Comparison of ENCODE assay signal across 8 cellular contexts in genomic region chr10:62083413-62083794, GRCh38.
DNase-seq lines count a peak whose midpoint lies in the region; ATAC-seq, FAIRE-seq and TF ChIP-seq lines count a peak whose summit lies in the region.

No MANE protein-coding gene starts in this region.

- H3K4me1 Mint-ChIP-seq in endodermal cell, result peaks cover under 1% of the 10 kb centered on the region

- CTCF ChIA-PET in OCI-LY7 (lab: Charles Lee; ENCODE audit: unreplicated experiment), result no interaction called here

- H3K36me3 Mint-ChIP-seq in endodermal cell (ENCODE audit: low read depth), result peaks cover 7% of the 10 kb centered on the region

- no peak overlapping the region; the same call in 1 of the 2 replicates for H2AFZ ChIP-seq in OCI-LY7 (ENCODE audit: low read length)

- no peak overlapping the region for H3K27ac Mint-ChIP-seq in endodermal cell

- H3K79me2 ChIP-seq in OCI-LY7 (ENCODE audit: insufficient read depth, low read depth, low read length), result peaks cover 13% of the 10 kb centered on the region; the same call in 1 of the 2 replicates

- no peak for FAIRE-seq in GM19239 (lab: Jason Lieb, UNC)

- ATAC-seq in GM19035 (IDR thresholded peaks at IDR 0.05; ENCODE audit: unreplicated experiment) (peak; percentile 10), HG03520 (IDR thresholded peaks at IDR 0.05; ENCODE audit: unreplicated experiment) (no peak), HG02870 (IDR thresholded peaks at IDR 0.05; ENCODE audit: unreplicated experiment) (no peak)

- 78 to 82% methylated on average over 1 to 2 of the region's 2 CpGs for WGBS in endodermal cell (ENCODE audit: insufficient coverage in 1 of 2, insufficient read length in 1 of 2), 2 experiments

- TSS peak; percentile 2 for BruUV-seq in OCI-LY7 (replicated peaks; lab: Mats Ljungman, UMichigan)

- no peaks in the 10 kb centered on the region for H3K27me3 Mint-ChIP-seq in endodermal cell (ENCODE audit: insufficient read depth)

- H3K4me3 ChIP-seq in OCI-LY7 (ENCODE audit: low read depth, low read length, poor library complexity, severe bottlenecking) (peak overlapping the region; percentile 61), endodermal cell (ENCODE audit: low read length) (no peak overlapping the region), neutrophil (ENCODE audit: low read depth in 1 of 2, low read length in 1 of 2) (peak overlapping the region in 1 of 2 experiments; percentile 3)

- H3K9ac ChIP-seq in endodermal cell (ENCODE audit: extremely low read depth, low read length, poor library complexity, severe bottlenecking), result no peak overlapping the region

- H3K27ac ChIP-seq in OCI-LY7 (ENCODE audit: low read depth, low read length, poor library complexity, severe bottlenecking), result peak overlapping the region; percentile 87
- peak overlapping the region; percentile 27 for H3K27ac ChIP-seq in endodermal cell (ENCODE audit: low read depth, low read length)
- peak overlapping the region; percentile 17 for H3K27ac ChIP-seq in neutrophil

- H4K20me1 ChIP-seq in OCI-LY7 (ENCODE audit: insufficient read depth, low read length), result no peaks in the 10 kb centered on the region

- peak overlapping the region; percentile 96 for H3K4me2 ChIP-seq in OCI-LY7 (ENCODE audit: low read length)

- no peak for TF ChIP-seq CTCF in OCI-LY7 (conservative IDR thresholded peaks at IDR 0.05; ENCODE audit: low read length)
- TF ChIP-seq CTCF in endodermal cell (conservative IDR thresholded peaks at IDR 0.05), result no peak
- no peak for TF ChIP-seq CTCF in neutrophil (IDR thresholded peaks at IDR 0.05)

- DNase-seq in OCI-LY7 (ENCODE audit: low spot score) (no peak), endodermal cell (no peak), GM19239 (ENCODE audit: insufficient read length, low spot score) (no peak)
- DNase-seq in stimulated activated CD4-positive, alpha-beta T cell treated with anti-CD3 and anti-CD28 coated beads, Interleukin-12 subunit alpha, Interleukin-12 subunit beta, amount 100 ng/mL, for 4 hours, result no peak

- intact Hi-C loops in OCI-LY7 (cut with micrococcal nuclease; ENCODE audit: unreplicated experiment), result loop anchor here (2.0 to 10.0 kb wide), 3 partner anchors 25 to 111 kb away; no protein-coding TSS in a partner anchor

- POLR2A ChIA-PET in OCI-LY7 (lab: Charles Lee), result interaction anchor here (0.6 to 1.9 kb wide), 2 partner anchors 34 to 161 kb away, joined by 4 to 13 read pairs; no protein-coding TSS in a partner anchor

- no peaks in the 10 kb centered on the region for H3K9me3 Mint-ChIP-seq in endodermal cell

- no peaks in the 10 kb centered on the region for H3K9me2 ChIP-seq in OCI-LY7 (ENCODE audit: insufficient read depth, low read length)

- H3K27me3 ChIP-seq in endodermal cell (ENCODE audit: control insufficient read depth, insufficient read depth, low read length, poor library complexity, severe bottlenecking) (no peaks in the 10 kb centered on the region), neutrophil (no peaks in the 10 kb centered on the region)

- peaks cover 56% of the 10 kb centered on the region for H3K36me3 ChIP-seq in OCI-LY7 (ENCODE audit: insufficient read depth, low read length)
- no peaks in the 10 kb centered on the region for H3K36me3 ChIP-seq in endodermal cell (ENCODE audit: control insufficient read depth, insufficient read depth, low read length)
- H3K36me3 ChIP-seq in neutrophil, result no peaks in the 10 kb centered on the region

- no peak overlapping the region for H3K4me3 Mint-ChIP-seq in endodermal cell

- H3K4me1 ChIP-seq in OCI-LY7 (ENCODE audit: insufficient read depth, low read length, poor library complexity, severe bottlenecking) (peaks cover 54% of the 10 kb centered on the region), endodermal cell (ENCODE audit: control insufficient read depth, insufficient read depth, low read length) (no peaks in the 10 kb centered on the region), neutrophil (ENCODE audit: control insufficient read depth in 1 of 2, insufficient read depth in 1 of 2, low read depth in 1 of 2, low read length in 1 of 2) (peaks cover 13 to 15% of the 10 kb centered on the region in 2 experiments)

- H3K9me3 ChIP-seq in OCI-LY7 (ENCODE audit: low read length) (no peaks in the 10 kb centered on the region), endodermal cell (ENCODE audit: control insufficient read depth, low read length) (no peaks in the 10 kb centered on the region), neutrophil (no peaks in the 10 kb centered on the region)

Comparison
In these comparisons a context has a peak if more than half of its experiments do, and no peak if none do; other contexts are left out.
1. H3K27ac ChIP-seq: peak in every context shown above with its lines; median percentile 87 in OCI-LY7; 27 in endodermal cell; 17 in neutrophil.